27 cellular contexts compared by ENCODE assay signal in genomic region chr5:2569201-2569600, GRCh38.
"Had no signal": no experiment of that assay in that cellular context is flagged by ENCODE, and none has a peak within 500 bp of the region (broad histone marks: within the 10 kb centered on the region; RNA-seq: fewer than 3 reads in every experiment).

No MANE protein-coding gene starts in this region.

- H3K27me3 ChIP-seq: ascending aorta, body of pancreas, Peyer's patch, SJCRH30 had no signal

- H3K4me3 ChIP-seq: ascending aorta, body of pancreas, Peyer's patch, SJCRH30 had no signal

- H3K27ac ChIP-seq: ascending aorta, body of pancreas, Peyer's patch, RWPE1, SJCRH30 had no signal

- H3K9me3 ChIP-seq: ascending aorta, body of pancreas, Peyer's patch, SJCRH30, SK-N-SH had no signal

- H3K36me3 ChIP-seq: ascending aorta, Peyer's patch, SJCRH30 had no signal

- H3K9ac ChIP-seq: SK-N-SH had no signal

- H3K4me2 ChIP-seq: SK-N-SH had no signal

- DNase-seq: activated CD4-positive, alpha-beta memory T cell treated with anti-CD3 and anti-CD28 coated beads for 36 hours; activated CD4-positive, alpha-beta T cell treated with anti-CD3 and anti-CD28 coated beads, Interleukin-2, amount 10 ng/mL, durations not matched to agents 7 days and 5 days; activated CD4-positive, CD25-positive, alpha-beta regulatory T cell treated with anti-CD3 and anti-CD28 coated beads, Interleukin-2, amount 50 U/mL, for 72 hours; activated CD8-positive, alpha-beta memory T cell treated with anti-CD3 and anti-CD28 coated beads for 24 hours; activated effector memory CD4-positive, alpha-beta T cell treated with anti-CD3 and anti-CD28 coated beads, Interleukin-2, amount 50 U/mL, for 16 hours; activated naive CD4-positive, alpha-beta T cell treated with Interleukin-2 at 50 U/mL for 16 hours; activated naive CD8-positive, alpha-beta T cell treated with anti-CD3 and anti-CD28 coated beads, Interleukin-2, amount 50 U/mL, for 24 hours; activated T-cell treated with anti-CD3 and anti-CD28 coated beads, Interleukin-2, amount 50 U/mL, for 4 hours; amniotic stem cell; body of pancreas; MM.1S; NCI-H1417 treated with DMSO at 0.1 percent for 48 hours; NCI-H1694; NCI-H2029; NCI-H2107; NCI-H2171 treated with DMSO at 0.1 percent for 48 hours; NCI-H345; NCI-H510A; NCI-H526 treated with DMSO at 0.1 percent for 48 hours; Peyer's patch; Right ventricle myocardium superior; SJCRH30; SK-N-SH; SW 1271 had no signal

- H3K4me1 ChIP-seq: ascending aorta, body of pancreas, Peyer's patch, SJCRH30 had no signal

- ATAC-seq: activated naive CD4-positive, alpha-beta T cell treated with anti-CD3 and anti-CD28 coated beads, Interleukin-2, amount 50 U/mL, for 72 hours; activated naive CD8-positive, alpha-beta T cell treated with anti-CD3 and anti-CD28 coated beads, Interleukin-2, amount 50 U/mL, for 24 hours; activated T-cell treated with anti-CD3 and anti-CD28 coated beads, Interleukin-2, amount 50 U/mL, for 4 hours; body of pancreas had no signal
